ENCODE assay signal across 1 cellular context in the genomic region with DNA sequence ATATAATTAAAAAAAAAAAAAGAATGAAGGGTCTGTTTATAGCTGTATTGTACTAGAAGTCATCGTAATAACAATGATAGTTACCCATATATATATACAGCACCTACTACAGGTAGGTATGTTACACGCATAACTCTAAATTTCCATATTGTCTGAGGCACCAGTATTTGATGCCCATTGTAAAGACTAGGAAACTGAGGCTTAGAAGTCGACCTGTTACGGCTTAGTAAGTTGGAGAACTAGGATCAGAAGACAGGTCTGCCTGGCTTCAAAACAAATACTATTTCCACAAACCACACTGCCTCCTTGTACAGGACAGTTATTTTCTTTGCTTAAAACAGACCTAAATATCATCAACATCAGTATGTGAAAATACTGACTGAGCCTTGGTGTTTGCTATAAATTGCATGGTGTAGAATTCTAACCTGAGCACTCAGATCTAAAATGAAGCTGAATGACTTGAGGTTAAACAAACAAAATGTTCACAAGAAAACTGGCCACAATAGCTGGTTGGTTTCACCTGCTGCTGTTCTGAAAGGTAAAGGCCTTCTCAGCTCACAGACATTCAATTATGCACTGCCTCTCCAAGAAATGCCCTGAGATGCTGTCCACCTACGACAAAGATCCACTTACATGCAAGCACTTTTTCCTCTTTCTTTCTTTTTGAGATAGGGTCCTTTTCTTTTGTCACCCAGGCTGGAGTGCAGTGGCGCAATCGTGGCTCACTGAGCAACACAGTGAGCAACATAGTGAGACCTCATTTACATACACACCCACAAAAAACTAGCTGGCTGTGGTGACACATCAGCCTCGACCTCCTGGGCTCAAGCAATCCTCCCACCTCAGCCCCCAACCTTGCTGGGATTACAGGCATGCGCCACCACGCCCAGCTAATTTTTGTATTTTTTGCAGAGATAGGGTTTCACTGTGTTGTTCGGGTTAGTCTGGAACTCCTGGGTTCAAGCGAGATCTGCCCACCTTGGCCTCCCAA.
TF ChIP-seq lines count a peak whose summit lies in the region.

No MANE protein-coding gene starts in this region.

TF ChIP-seq in K562, 482 proteins besides CTCF, POLR2A, EP300 and RAD21 (continued from another document):
- TF ChIP-seq E2F4 (CRISPR knock-in tag; IDR thresholded peaks at IDR 0.05; ENCODE audit: low read depth) (no peak), CEBPG (CRISPR knock-in tag; IDR thresholded peaks at IDR 0.05) (peak; percentile 62; the same call in 1 of the 2 replicates), CEBPG (tag; conservative IDR thresholded peaks at IDR 0.05 in 1 of 2, IDR thresholded peaks at IDR 0.05 in 1 of 2) (peak; percentile 50 to 84), KDM4B (IDR thresholded peaks at IDR 0.05; ENCODE audit: borderline replicate concordance in 2 of 2, low read depth in 1 of 2) (no peak), ZNF778 (CRISPR knock-in tag; IDR thresholded peaks at IDR 0.05) (no peak), KLF6 (CRISPR knock-in tag; IDR thresholded peaks at IDR 0.05; ENCODE audit: borderline replicate concordance) (no peak), CEBPB (tag; IDR thresholded peaks at IDR 0.05) (peak; percentile 80), NCOA6 (IDR thresholded peaks at IDR 0.05) (no peak), BHLHE40 (IDR thresholded peaks at IDR 0.05; ENCODE audit: low read length) (no peak), GABPB2 (CRISPR knock-in tag; conservative IDR thresholded peaks at IDR 0.05) (no peak), EGR1 (conservative IDR thresholded peaks at IDR 0.05) (peak; percentile 60), DACH1 (IDR thresholded peaks at IDR 0.05; ENCODE audit: partially characterized antibody) (peak; percentile 15), SREBF1 (IDR thresholded peaks at IDR 0.05; ENCODE audit: borderline replicate concordance, low read depth, low read length) (no peak), DPF2 (IDR thresholded peaks at IDR 0.05) (no peak), CBFA2T2 (conservative IDR thresholded peaks at IDR 0.05) (peak; percentile 28; the same call in 1 of the 2 replicates), BCOR (IDR thresholded peaks at IDR 0.05) (0 out of 2 replicates have a peak, but pooled peaks have one; percentile 55), TCF3 (CRISPR knock-in tag; IDR thresholded peaks at IDR 0.05) (peak; percentile 29), NR4A1 (CRISPR knock-in tag; IDR thresholded peaks at IDR 0.05) (no peak), NR4A1 (tag; IDR thresholded peaks at IDR 0.05) (no peak), ESRRA (IDR thresholded peaks at IDR 0.05; ENCODE audit: borderline replicate concordance, low read depth) (no peak), ZNF639 (CRISPR knock-in tag; conservative IDR thresholded peaks at IDR 0.05 in 1 of 2, IDR thresholded peaks at IDR 0.05 in 1 of 2) (no peak), HNRNPLL (IDR thresholded peaks at IDR 0.05; ENCODE audit: low read depth, low read length, poor library complexity, severe bottlenecking) (no peak), KDM1A (IDR thresholded peaks at IDR 0.05) (peak in 1 of 2 experiments; percentile 35; a peak in 1 of 4 replicates), TCF7 (IDR thresholded peaks at IDR 0.05; ENCODE audit: borderline replicate concordance) (no peak), ZBTB8A (IDR thresholded peaks at IDR 0.05; ENCODE audit: partially characterized antibody) (no peak), RBM25 (IDR thresholded peaks at IDR 0.05; ENCODE audit: low read depth, low read length, severe bottlenecking) (peak; percentile 92), KAT2B (IDR thresholded peaks at IDR 0.05; ENCODE audit: low read depth, low read length) (no peak), SIN3B (IDR thresholded peaks at IDR 0.05; ENCODE audit: low read depth) (no peak), ZNF75A (CRISPR knock-in tag; IDR thresholded peaks at IDR 0.05) (no peak), TEAD2 (tag; IDR thresholded peaks at IDR 0.05) (no peak)
- TF ChIP-seq, protein P1, sequence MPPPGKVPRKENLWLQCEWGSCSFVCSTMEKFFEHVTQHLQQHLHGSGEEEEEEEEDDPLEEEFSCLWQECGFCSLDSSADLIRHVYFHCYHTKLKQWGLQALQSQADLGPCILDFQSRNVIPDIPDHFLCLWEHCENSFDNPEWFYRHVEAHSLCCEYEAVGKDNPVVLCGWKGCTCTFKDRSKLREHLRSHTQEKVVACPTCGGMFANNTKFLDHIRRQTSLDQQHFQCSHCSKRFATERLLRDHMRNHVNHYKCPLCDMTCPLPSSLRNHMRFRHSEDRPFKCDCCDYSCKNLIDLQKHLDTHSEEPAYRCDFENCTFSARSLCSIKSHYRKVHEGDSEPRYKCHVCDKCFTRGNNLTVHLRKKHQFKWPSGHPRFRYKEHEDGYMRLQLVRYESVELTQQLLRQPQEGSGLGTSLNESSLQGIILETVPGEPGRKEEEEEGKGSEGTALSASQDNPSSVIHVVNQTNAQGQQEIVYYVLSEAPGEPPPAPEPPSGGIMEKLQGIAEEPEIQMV (tag; conservative IDR thresholded peaks at IDR 0.05; ENCODE audit: low read depth), result no peak
- TF ChIP-seq, protein P2, sequence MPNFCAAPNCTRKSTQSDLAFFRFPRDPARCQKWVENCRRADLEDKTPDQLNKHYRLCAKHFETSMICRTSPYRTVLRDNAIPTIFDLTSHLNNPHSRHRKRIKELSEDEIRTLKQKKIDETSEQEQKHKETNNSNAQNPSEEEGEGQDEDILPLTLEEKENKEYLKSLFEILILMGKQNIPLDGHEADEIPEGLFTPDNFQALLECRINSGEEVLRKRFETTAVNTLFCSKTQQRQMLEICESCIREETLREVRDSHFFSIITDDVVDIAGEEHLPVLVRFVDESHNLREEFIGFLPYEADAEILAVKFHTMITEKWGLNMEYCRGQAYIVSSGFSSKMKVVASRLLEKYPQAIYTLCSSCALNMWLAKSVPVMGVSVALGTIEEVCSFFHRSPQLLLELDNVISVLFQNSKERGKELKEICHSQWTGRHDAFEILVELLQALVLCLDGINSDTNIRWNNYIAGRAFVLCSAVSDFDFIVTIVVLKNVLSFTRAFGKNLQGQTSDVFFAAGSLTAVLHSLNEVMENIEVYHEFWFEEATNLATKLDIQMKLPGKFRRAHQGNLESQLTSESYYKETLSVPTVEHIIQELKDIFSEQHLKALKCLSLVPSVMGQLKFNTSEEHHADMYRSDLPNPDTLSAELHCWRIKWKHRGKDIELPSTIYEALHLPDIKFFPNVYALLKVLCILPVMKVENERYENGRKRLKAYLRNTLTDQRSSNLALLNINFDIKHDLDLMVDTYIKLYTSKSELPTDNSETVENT (CRISPR knock-in tag; IDR thresholded peaks at IDR 0.05), result no peak
- TF ChIP-seq, protein P3, sequence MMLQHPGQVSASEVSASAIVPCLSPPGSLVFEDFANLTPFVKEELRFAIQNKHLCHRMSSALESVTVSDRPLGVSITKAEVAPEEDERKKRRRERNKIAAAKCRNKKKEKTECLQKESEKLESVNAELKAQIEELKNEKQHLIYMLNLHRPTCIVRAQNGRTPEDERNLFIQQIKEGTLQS (IDR thresholded peaks at IDR 0.05), result peak; percentile 29; the same call in 1 of the 2 replicates
- TF ChIP-seq, protein P3 (CRISPR knock-in tag; conservative IDR thresholded peaks at IDR 0.05), result no peak
- TF ChIP-seq, protein P4, sequence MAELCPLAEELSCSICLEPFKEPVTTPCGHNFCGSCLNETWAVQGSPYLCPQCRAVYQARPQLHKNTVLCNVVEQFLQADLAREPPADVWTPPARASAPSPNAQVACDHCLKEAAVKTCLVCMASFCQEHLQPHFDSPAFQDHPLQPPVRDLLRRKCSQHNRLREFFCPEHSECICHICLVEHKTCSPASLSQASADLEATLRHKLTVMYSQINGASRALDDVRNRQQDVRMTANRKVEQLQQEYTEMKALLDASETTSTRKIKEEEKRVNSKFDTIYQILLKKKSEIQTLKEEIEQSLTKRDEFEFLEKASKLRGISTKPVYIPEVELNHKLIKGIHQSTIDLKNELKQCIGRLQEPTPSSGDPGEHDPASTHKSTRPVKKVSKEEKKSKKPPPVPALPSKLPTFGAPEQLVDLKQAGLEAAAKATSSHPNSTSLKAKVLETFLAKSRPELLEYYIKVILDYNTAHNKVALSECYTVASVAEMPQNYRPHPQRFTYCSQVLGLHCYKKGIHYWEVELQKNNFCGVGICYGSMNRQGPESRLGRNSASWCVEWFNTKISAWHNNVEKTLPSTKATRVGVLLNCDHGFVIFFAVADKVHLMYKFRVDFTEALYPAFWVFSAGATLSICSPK (IDR thresholded peaks at IDR 0.05; ENCODE audit: borderline replicate concordance), result no peak
- TF ChIP-seq, protein P5, sequence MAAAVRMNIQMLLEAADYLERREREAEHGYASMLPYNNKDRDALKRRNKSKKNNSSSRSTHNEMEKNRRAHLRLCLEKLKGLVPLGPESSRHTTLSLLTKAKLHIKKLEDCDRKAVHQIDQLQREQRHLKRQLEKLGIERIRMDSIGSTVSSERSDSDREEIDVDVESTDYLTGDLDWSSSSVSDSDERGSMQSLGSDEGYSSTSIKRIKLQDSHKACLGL (CRISPR knock-in tag; IDR thresholded peaks at IDR 0.05; ENCODE audit: borderline replicate concordance, poor library complexity, severe bottlenecking), result no peak
- TF ChIP-seq, protein P6, sequence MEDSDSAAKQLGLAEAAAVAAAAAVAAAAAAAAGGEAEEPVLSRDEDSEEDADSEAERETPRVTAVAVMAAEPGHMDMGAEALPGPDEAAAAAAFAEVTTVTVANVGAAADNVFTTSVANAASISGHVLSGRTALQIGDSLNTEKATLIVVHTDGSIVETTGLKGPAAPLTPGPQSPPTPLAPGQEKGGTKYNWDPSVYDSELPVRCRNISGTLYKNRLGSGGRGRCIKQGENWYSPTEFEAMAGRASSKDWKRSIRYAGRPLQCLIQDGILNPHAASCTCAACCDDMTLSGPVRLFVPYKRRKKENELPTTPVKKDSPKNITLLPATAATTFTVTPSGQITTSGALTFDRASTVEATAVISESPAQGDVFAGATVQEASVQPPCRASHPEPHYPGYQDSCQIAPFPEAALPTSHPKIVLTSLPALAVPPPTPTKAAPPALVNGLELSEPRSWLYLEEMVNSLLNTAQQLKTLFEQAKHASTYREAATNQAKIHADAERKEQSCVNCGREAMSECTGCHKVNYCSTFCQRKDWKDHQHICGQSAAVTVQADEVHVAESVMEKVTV (CRISPR knock-in tag; IDR thresholded peaks at IDR 0.05), result no peak
